19 cellular contexts compared by ENCODE assay signal in the genomic region with DNA sequence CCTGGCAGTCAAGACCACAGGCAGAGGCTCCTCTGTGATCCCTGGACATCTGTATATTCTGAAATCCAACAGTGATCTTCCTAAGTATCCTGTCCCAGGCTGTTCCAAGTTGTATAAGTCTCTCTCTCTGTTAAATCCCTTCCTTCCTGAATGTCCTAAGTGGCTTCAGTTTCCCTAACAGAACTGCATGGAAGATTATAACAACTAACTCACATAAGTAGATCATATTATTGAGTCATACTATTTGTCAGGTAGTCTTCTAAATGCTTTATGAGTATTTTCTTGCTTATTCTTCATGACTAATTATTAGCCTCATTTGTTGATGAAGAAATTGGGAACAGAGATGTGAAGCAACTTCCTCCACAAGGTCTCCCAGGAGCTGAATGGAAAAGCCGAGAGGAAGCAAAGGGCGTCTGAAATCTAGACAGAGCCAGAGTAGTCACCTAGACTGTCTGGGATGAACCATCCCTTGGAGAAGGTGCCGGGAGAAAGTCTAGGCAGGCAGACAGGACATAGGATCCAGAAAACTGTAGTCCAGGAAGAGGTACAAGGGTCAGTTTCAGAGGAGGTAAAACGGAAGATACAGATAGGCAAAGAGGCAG.
A peak's percentile ranks its signal among the peaks of the same experiment; 100 is the strongest.
DNase-seq lines count a peak whose midpoint lies in the region; ATAC-seq and TF ChIP-seq lines count a peak whose summit lies in the region.
"Had no signal": no experiment of that assay in that cellular context is flagged by ENCODE, and none has a peak within 500 bp of the region (broad histone marks: within the 10 kb centered on the region; RNA-seq: fewer than 3 reads in every experiment).

No MANE protein-coding gene starts in this region.

- H3K4me3 ChIP-seq in epithelial cell of proximal tubule (ENCODE audit: low read depth, low read length) (no peak overlapping the region), skeletal muscle cell (ENCODE audit: low read depth, low read length) (no peak overlapping the region)
- H3K4me3 ChIP-seq: lung had no signal

- DNase-seq in Daoy (ENCODE audit: low read depth), result peak; percentile 49
- peak; percentile 52 for DNase-seq in epithelial cell of proximal tubule (ENCODE audit: low read depth)
- DNase-seq in skeletal muscle cell (ENCODE audit: low read depth), result peak; percentile 54
- DNase-seq in iPS-NIHi7 (ENCODE audit: extremely low spot score), result no peak
- no peak for DNase-seq in putamen (ENCODE audit: low spot score)
- DNase-seq in ACHN, result no peak
- DNase-seq: activated CD4-positive, CD25-positive, alpha-beta regulatory T cell treated with anti-CD3 and anti-CD28 coated beads, Interleukin-2, amount 50 U/mL, for 72 hours; CD8-positive, alpha-beta memory T cell; HCEC 1CT; immature natural killer cell; NCI-H1417; NCI-H524; occipital lobe; right cardiac atrium; SW 1271 had no signal

- no peak for ATAC-seq in GM19452 (IDR thresholded peaks at IDR 0.05; ENCODE audit: unreplicated experiment)
- ATAC-seq: right cardiac atrium, Right ventricle myocardium inferior had no signal

- TF ChIP-seq CTCF in epithelial cell of proximal tubule (conservative IDR thresholded peaks at IDR 0.05; ENCODE audit: low read depth, low read length), result no peak

- in situ Hi-C loops in ACHN (cut with HindIII; ENCODE audit: low pct_ligation_motif_present, low pct_unique_long_range_greater_than_20kb, low sequenced_read_pairs), result no loop called here

TF ChIP-seq in PFSK-1, 5 proteins besides CTCF, POLR2A, EP300 and RAD21:
- TF ChIP-seq, protein P1, sequence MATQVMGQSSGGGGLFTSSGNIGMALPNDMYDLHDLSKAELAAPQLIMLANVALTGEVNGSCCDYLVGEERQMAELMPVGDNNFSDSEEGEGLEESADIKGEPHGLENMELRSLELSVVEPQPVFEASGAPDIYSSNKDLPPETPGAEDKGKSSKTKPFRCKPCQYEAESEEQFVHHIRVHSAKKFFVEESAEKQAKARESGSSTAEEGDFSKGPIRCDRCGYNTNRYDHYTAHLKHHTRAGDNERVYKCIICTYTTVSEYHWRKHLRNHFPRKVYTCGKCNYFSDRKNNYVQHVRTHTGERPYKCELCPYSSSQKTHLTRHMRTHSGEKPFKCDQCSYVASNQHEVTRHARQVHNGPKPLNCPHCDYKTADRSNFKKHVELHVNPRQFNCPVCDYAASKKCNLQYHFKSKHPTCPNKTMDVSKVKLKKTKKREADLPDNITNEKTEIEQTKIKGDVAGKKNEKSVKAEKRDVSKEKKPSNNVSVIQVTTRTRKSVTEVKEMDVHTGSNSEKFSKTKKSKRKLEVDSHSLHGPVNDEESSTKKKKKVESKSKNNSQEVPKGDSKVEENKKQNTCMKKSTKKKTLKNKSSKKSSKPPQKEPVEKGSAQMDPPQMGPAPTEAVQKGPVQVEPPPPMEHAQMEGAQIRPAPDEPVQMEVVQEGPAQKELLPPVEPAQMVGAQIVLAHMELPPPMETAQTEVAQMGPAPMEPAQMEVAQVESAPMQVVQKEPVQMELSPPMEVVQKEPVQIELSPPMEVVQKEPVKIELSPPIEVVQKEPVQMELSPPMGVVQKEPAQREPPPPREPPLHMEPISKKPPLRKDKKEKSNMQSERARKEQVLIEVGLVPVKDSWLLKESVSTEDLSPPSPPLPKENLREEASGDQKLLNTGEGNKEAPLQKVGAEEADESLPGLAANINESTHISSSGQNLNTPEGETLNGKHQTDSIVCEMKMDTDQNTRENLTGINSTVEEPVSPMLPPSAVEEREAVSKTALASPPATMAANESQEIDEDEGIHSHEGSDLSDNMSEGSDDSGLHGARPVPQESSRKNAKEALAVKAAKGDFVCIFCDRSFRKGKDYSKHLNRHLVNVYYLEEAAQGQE (IDR thresholded peaks at IDR 0.05; ENCODE audit: insufficient read depth in 1 of 2, low read depth in 2 of 2, low read length in 2 of 2), result no peak
- TF ChIP-seq FOXP2 (optimal IDR thresholded peaks at IDR 0.05; ENCODE audit: borderline replicate concordance, extremely low read depth, extremely low read length, insufficient read depth), result no peak
- peak; percentile 3; the same call in 1 of the 2 replicates for TF ChIP-seq TAF1 (IDR thresholded peaks at IDR 0.05; ENCODE audit: borderline replicate concordance, insufficient read depth, low read length)

Comparison
In these comparisons a context has a peak if more than half of its experiments do, and no peak if none do; other contexts are left out.
1. DNase-seq: peak in Daoy (single experiment), epithelial cell of proximal tubule (single experiment) and skeletal muscle cell (single experiment); none in iPS-NIHi7 (single experiment), putamen (single experiment) and ACHN (single experiment).